ENCODE assay signal across 7 cellular contexts in genomic region chr10:89332092-89332633, GRCh38. TPM values are rescaled to one million over a fixed set of nuclear protein-coding genes. Genes with fewer than 3 reads are reported as not detected.
DNase-seq lines count a peak whose midpoint lies in the region; ATAC-seq and TF ChIP-seq lines count a peak whose summit lies in the region.

No MANE protein-coding gene starts in this region.

- ATAC-seq in GM18511 (IDR thresholded peaks at IDR 0.05; ENCODE audit: unreplicated experiment) (peak; percentile 55), HG02642 (IDR thresholded peaks at IDR 0.05; ENCODE audit: poor library complexity, unreplicated experiment) (peak; percentile 42), left lobe of liver (peak; percentile 77)

- no peak for TF ChIP-seq CTCF in MCF 10A (IDR thresholded peaks at IDR 0.05; ENCODE audit: unreplicated experiment)

- CTCF ChIA-PET in MCF 10A (lab: Yijun Ruan, JAX) = interaction anchor here (0.6 to 1.0 kb wide), 3 partner anchors 28 to 59 kb away, joined by 3 to 4 read pairs (median 3); no protein-coding TSS in a partner anchor

- BruUV-seq in MCF 10A (replicated peaks; lab: Mats Ljungman, UMichigan) = no TSS peak

- peak overlapping the region; percentile 54 for H3K4me3 Mint-ChIP-seq in MCF 10A (ENCODE audit: unreplicated experiment)

- POLR2A ChIA-PET in MCF 10A (lab: Yijun Ruan, JAX) = interaction anchor here (1.0 to 1.4 kb wide), 3 partner anchors 19 to 60 kb away, joined by 3 to 4 read pairs (median 3); partner anchors contain the start of gene IFIT1

- H3K4me1 Mint-ChIP-seq in MCF 10A (ENCODE audit: insufficient read depth, unreplicated experiment) = peaks cover 31% of the 10 kb centered on the region

- H3K27me3 Mint-ChIP-seq in MCF 10A (ENCODE audit: insufficient read depth, unreplicated experiment) = no peaks in the 10 kb centered on the region

- no peaks in the 10 kb centered on the region for H3K36me3 Mint-ChIP-seq in MCF 10A (ENCODE audit: insufficient read depth, unreplicated experiment)

- DNase-seq in NCI-H2107 treated with DMSO at 0.1 percent for 48 hours (lab: John Stamatoyannopoulos, UW; ENCODE audit: unreplicated experiment) (peak; percentile 21), MCF 10A (ENCODE audit: unreplicated experiment) (peak; percentile 47), left lobe of liver (ENCODE audit: low spot score) (no peak), stromal cell of bone marrow (ENCODE audit: low read depth) (peak; percentile 75), D341Med (ENCODE audit: low spot score) (no peak)

- H3K9me3 Mint-ChIP-seq in MCF 10A (ENCODE audit: unreplicated experiment) = no peaks in the 10 kb centered on the region

- intact Hi-C loops in MCF 10A (cut with micrococcal nuclease) = no loop called here

- H3K27ac Mint-ChIP-seq in MCF 10A (ENCODE audit: low read depth, unreplicated experiment) = peak overlapping the region; percentile 66

RNA-seq across cellular contexts. Expression of gene IFIT3, which starts 4.4 kb away (rescaled TPM):
- 1.4 and 3.6 TPM in 2 replicates for total RNA-seq in MCF 10A (2022)
- 8.7 TPM for total RNA-seq in left lobe of liver

RNA-seq across cellular contexts. Expression of gene IFIT2, which starts 30.3 kb away (rescaled TPM):
- 0.58 and 1.3 TPM in 2 replicates for total RNA-seq in MCF 10A (2022)
- total RNA-seq in left lobe of liver = 6.0 TPM

RNA-seq across cellular contexts. Expression of gene IFIT1B, which starts 45.7 kb away (rescaled TPM):
- total RNA-seq in MCF 10A (2022) (not detected in 2 replicates), left lobe of liver (not detected)

Comparison
In these comparisons a context has a peak if more than half of its experiments do, and no peak if none do; other contexts are left out.
1. DNase-seq: peak in NCI-H2107 treated with DMSO at 0.1 percent for 48 hours (single experiment), MCF 10A (single experiment) and stromal cell of bone marrow (single experiment); none in left lobe of liver (single experiment) and D341Med (single experiment).
2. Peak in every context shown above with its lines, with median percentiles within 50 percentile points of each other: ATAC-seq.